8 cellular contexts compared by ENCODE assay signal in genomic region chr18:34978953-34979608, GRCh38.
DNase-seq lines count a peak whose midpoint lies in the region; ATAC-seq and TF ChIP-seq lines count a peak whose summit lies in the region.

No MANE protein-coding gene starts in this region.

- H3K27ac ChIP-seq in foreskin keratinocyte: peak overlapping the region; percentile 82
- no peak overlapping the region for H3K27ac ChIP-seq in neural cell (ENCODE audit: low read length)

- no peaks in the 10 kb centered on the region for H4K20me1 ChIP-seq in neural cell (ENCODE audit: insufficient read depth)

- peak; percentile 20 for TF ChIP-seq RAD21 in neural cell (conservative IDR thresholded peaks at IDR 0.05)

- TF ChIP-seq CTCF in foreskin keratinocyte (conservative IDR thresholded peaks at IDR 0.05) (no peak), neural cell (IDR thresholded peaks at IDR 0.05; ENCODE audit: poor library complexity, severe bottlenecking) (no peak)

- no peaks in the 10 kb centered on the region for H3K9me2 ChIP-seq in neural cell (ENCODE audit: insufficient read depth, low read length)

- no peaks in the 10 kb centered on the region for H3K9me3 ChIP-seq in neural cell (ENCODE audit: low read length)

- H3K79me2 ChIP-seq in neural cell (replicated peaks; ENCODE audit: insufficient read depth, low read length): no peaks in the 10 kb centered on the region

- DNase-seq in A172 (ENCODE audit: low spot score) (peak; percentile 96), LHCN-M2 (ENCODE audit: low read depth) (peak; percentile 93), SHP77 treated with DMSO at 0.1 percent for 48 hours (lab: John Stamatoyannopoulos, UW) (peak; percentile 52), foreskin keratinocyte (peak; percentile 92 to 96)
- DNase-seq in activated gamma-delta T cell treated with anti-CD3 and anti-CD28 coated beads, Interleukin-2, amount 50 U/mL, for 16 hours (ENCODE audit: low read depth): peak; percentile 38
- peak; percentile 76 for DNase-seq in stimulated activated naive CD8-positive, alpha-beta T cell treated with anti-CD3 and anti-CD28 coated beads, Interleukin-15, Interleukin-2, amounts not matched to agents 100 U/mL and 50 U/mL, for 24 hours

- peak overlapping the region; percentile 89 for H3K4me2 ChIP-seq in neural cell (ENCODE audit: low read length)

- no peak overlapping the region for H2AFZ ChIP-seq in neural cell (ENCODE audit: low read depth, low read length)

- H3K27me3 ChIP-seq in foreskin keratinocyte (peaks cover 47% of the 10 kb centered on the region), neural cell (ENCODE audit: insufficient read depth, low read depth, low read length) (peaks cover 18% of the 10 kb centered on the region)

- H3K4me3 ChIP-seq in neural cell (ENCODE audit: low read length): peak overlapping the region; percentile 98

- peaks cover 6% of the 10 kb centered on the region for H3K4me1 ChIP-seq in foreskin keratinocyte

- ATAC-seq in GM18858 (IDR thresholded peaks at IDR 0.05; ENCODE audit: unreplicated experiment) (peak; percentile 32), foreskin keratinocyte (peak; percentile 94)
- ATAC-seq in stimulated activated naive CD8-positive, alpha-beta T cell treated with anti-CD3 and anti-CD28 coated beads, Interleukin-15, Interleukin-2, amounts not matched to agents 100 U/mL and 50 U/mL, for 24 hours: peak; percentile 86

- H3K9ac ChIP-seq in neural cell (ENCODE audit: low read length): peak overlapping the region; percentile 76

- no peaks in the 10 kb centered on the region for H3K36me3 ChIP-seq in neural cell (ENCODE audit: insufficient read depth, low read length)

- H3F3A ChIP-seq in neural cell (ENCODE audit: insufficient read depth, low read length, poor library complexity, severe bottlenecking): peaks cover 7% of the 10 kb centered on the region

- peak; percentile 24 for TF ChIP-seq EP300 in neural cell (conservative IDR thresholded peaks at IDR 0.05; ENCODE audit: poor library complexity, severe bottlenecking)

TF ChIP-seq in neural cell, 6 proteins besides CTCF, POLR2A, EP300 and RAD21:
- peak; percentile 44 for TF ChIP-seq POLR2AphosphoS5 (IDR thresholded peaks at IDR 0.05)
- peak; percentile 92 for TF ChIP-seq REST (IDR thresholded peaks at IDR 0.05; ENCODE audit: borderline replicate concordance)
- peak; percentile 30 for TF ChIP-seq MXI1 (conservative IDR thresholded peaks at IDR 0.05; ENCODE audit: poor library complexity, severe bottlenecking)
- no peak for TF ChIP-seq TAF1 (IDR thresholded peaks at IDR 0.05; ENCODE audit: low read depth)
- no peak for TF ChIP-seq EZH2 (IDR thresholded peaks at IDR 0.05; ENCODE audit: borderline replicate concordance, insufficient read depth, low read length, poor library complexity, severe bottlenecking)
- TF ChIP-seq SMC3 (conservative IDR thresholded peaks at IDR 0.05; ENCODE audit: poor library complexity): peak; percentile 30
TF ChIP-seq in neural cell: peak in this region for 4.

Comparison
In these comparisons a context has a peak if more than half of its experiments do, and no peak if none do; other contexts are left out.
1. DNase-seq: peak in every context shown above with its lines; median percentile 96 in A172; 94 in foreskin keratinocyte; 93 in LHCN-M2; 76 in stimulated activated naive CD8-positive, alpha-beta T cell treated with anti-CD3 and anti-CD28 coated beads, Interleukin-15, Interleukin-2, amounts not matched to agents 100 U/mL and 50 U/mL, for 24 hours; 52 in SHP77 treated with DMSO at 0.1 percent for 48 hours; 38 in activated gamma-delta T cell treated with anti-CD3 and anti-CD28 coated beads, Interleukin-2, amount 50 U/mL, for 16 hours.
2. ATAC-seq: peak in every context shown above with its lines; median percentile 94 in foreskin keratinocyte; 86 in stimulated activated naive CD8-positive, alpha-beta T cell treated with anti-CD3 and anti-CD28 coated beads, Interleukin-15, Interleukin-2, amounts not matched to agents 100 U/mL and 50 U/mL, for 24 hours; 32 in GM18858.